Comparison of ENCODE assay signal across 8 cellular contexts in genomic region chr15:84500165-84500889, GRCh38.
A peak's percentile ranks its signal among the peaks of the same experiment; 100 is the strongest.
DNase-seq lines count a peak whose midpoint lies in the region; ATAC-seq and TF ChIP-seq lines count a peak whose summit lies in the region.
"Not testable (repeated sequence)": the region's sequence is repeated elsewhere in the genome, so short reads cannot be mapped to it uniquely, and the experiment has no call there.

No MANE protein-coding gene starts in this region.

- 0% methylated on average over 1 of the region's 60 CpGs for WGBS in right cardiac atrium
- 0% methylated on average over 10 to 13 of the region's 60 CpGs; no CpG with 5 or more reads in 1 of the 3 donors for WGBS in ovary, 3 donors
- 0% methylated on average over 8 to 11 of the region's 60 CpGs for WGBS in aorta, 2 donors

- not testable (repeated sequence) for TF ChIP-seq POLR2A in ovary (IDR thresholded peaks at IDR 0.05)

- H2AFZ ChIP-seq in GM23338 = not testable (repeated sequence)

- H3K9me3 ChIP-seq in right cardiac atrium (ENCODE audit: control insufficient read depth, low read length); ovary; aorta (ENCODE audit: control insufficient read depth, low read length): not testable (repeated sequence)

- H3K27ac Mint-ChIP-seq in GM23338 = not testable (repeated sequence)

- not testable (repeated sequence) for H3F3A ChIP-seq in GM23338 (replicated peaks; ENCODE audit: low read depth)

- H4K20me1 ChIP-seq in GM23338 (replicated peaks; ENCODE audit: insufficient read depth) = not testable (repeated sequence)

- not testable (repeated sequence) for H3K9me2 ChIP-seq in GM23338 (ENCODE audit: insufficient read depth)

- not testable (repeated sequence) for H3K27me3 ChIP-seq in GM23338 (ENCODE audit: insufficient read depth); right cardiac atrium (ENCODE audit: control insufficient read depth, insufficient read depth); ovary; aorta (ENCODE audit: control insufficient read depth in 1 of 2, insufficient read depth in 2 of 2, low read length in 1 of 2)

- not testable (repeated sequence) for H3K4me1 ChIP-seq in GM23338 (ENCODE audit: insufficient read depth); right cardiac atrium (ENCODE audit: control insufficient read depth, insufficient read depth, low read length); ovary (ENCODE audit: insufficient read depth); aorta (ENCODE audit: control insufficient read depth in 1 of 2, insufficient read depth in 2 of 2, low read length in 2 of 2)

- H3K4me2 ChIP-seq in GM23338 = 0 out of 2 replicates have a peak overlapping the region, but pooled peaks have one; percentile 55

- not testable (repeated sequence) for H3K79me2 ChIP-seq in GM23338 (replicated peaks; ENCODE audit: insufficient read depth)

- TF ChIP-seq EP300 in ovary (IDR thresholded peaks at IDR 0.05) = not testable (repeated sequence)

- H3K27me3 Mint-ChIP-seq in GM23338 (ENCODE audit: insufficient read depth, low read depth, poor library complexity) = not testable (repeated sequence)

- not testable (repeated sequence) for DNase-seq in GM23338 (ENCODE audit: low spot score); coronary artery (ENCODE audit: low spot score)
- DNase-seq in activated CD4-positive, alpha-beta T cell treated with anti-CD3 and anti-CD28 coated beads for 24 hours (ENCODE audit: low read depth in 2 of 2) = peak; percentile 2 to 15
- peak; percentile 10 for DNase-seq in activated T-helper 1 cell treated with Interleukin-2 at 50 U/mL for 16 hours (ENCODE audit: low read depth)
- peak; percentile 60 to 82 (median 81) for DNase-seq in right cardiac atrium
- DNase-seq in ovary = peak; percentile 41 to 82 (median 74)
- peak in 2 of 3 experiments; percentile 5 to 40 for DNase-seq in stimulated activated CD4-positive, alpha-beta T cell treated with anti-CD3 and anti-CD28 coated beads, TNF-alpha, amount 100 ng/mL, for 24 hours (ENCODE audit: low read depth in 3 of 3)
- peak; percentile 15 to 83 for DNase-seq in aorta

- not testable (repeated sequence) for H3K9me3 Mint-ChIP-seq in GM23338

- intact Hi-C loops in right cardiac atrium (cut with DNase I); ovary (cut with DNase I); aorta (cut with DNase I): not testable (repeated sequence)

- not testable (repeated sequence) for H3K36me3 ChIP-seq in GM23338 (ENCODE audit: insufficient read depth); ovary; aorta (ENCODE audit: control insufficient read depth in 1 of 2, insufficient read depth in 2 of 2, low read length in 1 of 2)

- H3K36me3 Mint-ChIP-seq in GM23338 (ENCODE audit: low read depth) = not testable (repeated sequence)

- H3K4me1 Mint-ChIP-seq in GM23338 = not testable (repeated sequence)

- H3K27ac ChIP-seq in GM23338 (ENCODE audit: low read depth); right cardiac atrium (ENCODE audit: low read length); aorta (ENCODE audit: low read depth in 1 of 2, low read length in 2 of 2): not testable (repeated sequence)
- H3K27ac ChIP-seq in coronary artery = peak overlapping the region in 1 of 2 donors; percentile 90
- H3K27ac ChIP-seq in ovary = peak overlapping the region in 1 of 2 donors; percentile 61

- peak overlapping the region; percentile 51 for H3K4me3 ChIP-seq in GM23338
- H3K4me3 ChIP-seq in coronary artery = peak overlapping the region; percentile 72
- H3K4me3 ChIP-seq in right cardiac atrium (ENCODE audit: low read length); aorta (ENCODE audit: low read length in 2 of 2): not testable (repeated sequence)
- H3K4me3 ChIP-seq in ovary = peak overlapping the region; percentile 42

- not testable (repeated sequence) for H3K4me3 Mint-ChIP-seq in GM23338

- ATAC-seq in GM23338; right cardiac atrium; aorta (ENCODE audit: low FRiP score): not testable (repeated sequence)

- TF ChIP-seq CTCF in GM23338 (conservative IDR thresholded peaks at IDR 0.05; ENCODE audit: low read depth in 2 of 2); coronary artery (IDR thresholded peaks at IDR 0.05); ovary (IDR thresholded peaks at IDR 0.05): not testable (repeated sequence)
